ENCODE assay signal across 8 cellular contexts in genomic region chr13:46369506-46370268, GRCh38. TPM values are rescaled to one million over a fixed set of nuclear protein-coding genes. Genes with fewer than 3 reads are reported as not detected.
DNase-seq lines count a peak whose midpoint lies in the region; ATAC-seq and TF ChIP-seq lines count a peak whose summit lies in the region.

No MANE protein-coding gene starts in this region.

- H3K36me3 ChIP-seq in ascending aorta = no peaks in the 10 kb centered on the region

- intact Hi-C loops in ascending aorta (cut with DNase I) = no loop called here

- H3K4me1 ChIP-seq in ascending aorta = peaks cover 0 to 6% of the 10 kb centered on the region in 2 donors

- ATAC-seq in GM18502 (IDR thresholded peaks at IDR 0.05; ENCODE audit: poor library complexity, unreplicated experiment) (peak; percentile 80), HG02678 (IDR thresholded peaks at IDR 0.05; ENCODE audit: unreplicated experiment) (peak; percentile 81)

- no peaks in the 10 kb centered on the region for H3K9me3 ChIP-seq in ascending aorta

- no peaks in the 10 kb centered on the region for H3K27me3 ChIP-seq in ascending aorta

- TF ChIP-seq CTCF in ascending aorta (IDR thresholded peaks at IDR 0.05) = no peak

- peak in 1 of 2 donors; percentile 69 for DNase-seq in ascending aorta (ENCODE audit: low spot score in 2 of 2)
- peak; percentile 61 for DNase-seq in non-pigmented ciliary epithelial cell (ENCODE audit: low read depth)
- DNase-seq in superior temporal gyrus (ENCODE audit: extremely low spot score) = no peak
- DNase-seq in activated CD4-positive, CD25-positive, alpha-beta regulatory T cell (lab: John Stamatoyannopoulos, UW) = no peak
- DNase-seq in HUDEP-2 (lab: John Stamatoyannopoulos, UW; ENCODE audit: unreplicated experiment in 76 of 76) = no peak
- no peak for DNase-seq in NCI-H128 (lab: John Stamatoyannopoulos, UW; ENCODE audit: unreplicated experiment)

- no peak overlapping the region for H3K4me3 ChIP-seq in ascending aorta

- peak overlapping the region; percentile 37 to 61 for H3K27ac ChIP-seq in ascending aorta

RNA-seq across cellular contexts. Expression of gene RUBCNL, which starts 17.4 kb away (rescaled TPM):
- total RNA-seq in ascending aorta = 2.4 TPM
